ENCODE assay signal across 8 cellular contexts in the genomic region with DNA sequence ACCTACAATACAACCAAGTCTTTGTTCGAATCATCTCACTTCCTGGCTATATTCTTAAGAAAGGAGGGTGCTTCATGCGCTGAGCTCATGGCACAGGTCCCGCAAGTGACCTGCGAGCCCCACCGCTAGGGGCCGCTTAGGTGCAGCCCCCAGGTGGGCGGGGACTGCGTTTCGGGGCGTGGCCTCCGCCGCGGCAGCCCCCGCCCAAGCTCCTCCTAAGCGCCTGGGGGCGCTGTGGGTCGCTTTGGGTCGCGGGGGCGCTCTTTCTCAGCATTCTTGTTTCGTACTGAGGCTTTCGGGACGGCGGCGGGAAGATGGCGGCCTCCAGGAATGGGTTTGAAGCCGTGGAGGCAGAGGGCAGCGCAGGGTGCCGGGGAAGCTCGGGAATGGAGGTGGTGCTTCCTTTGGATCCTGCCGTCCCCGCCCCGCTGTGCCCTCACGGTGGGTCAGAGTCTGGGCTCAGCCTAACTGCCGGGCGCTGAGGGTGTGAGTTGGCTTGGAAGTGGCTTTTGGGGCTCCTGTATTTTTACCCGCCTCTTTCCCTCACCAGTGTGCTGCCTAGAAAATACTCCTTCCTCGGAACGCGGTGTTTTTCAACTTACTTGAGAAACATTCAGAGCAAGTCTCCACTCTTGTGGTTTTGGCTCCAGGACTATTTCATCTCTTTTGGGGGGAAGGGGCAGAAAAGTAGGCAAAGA. TPM values are rescaled to one million over a fixed set of nuclear protein-coding genes. Genes with fewer than 3 reads are reported as not detected.
DNase-seq lines count a peak whose midpoint lies in the region; ATAC-seq and TF ChIP-seq lines count a peak whose summit lies in the region.

A gene with protein sequence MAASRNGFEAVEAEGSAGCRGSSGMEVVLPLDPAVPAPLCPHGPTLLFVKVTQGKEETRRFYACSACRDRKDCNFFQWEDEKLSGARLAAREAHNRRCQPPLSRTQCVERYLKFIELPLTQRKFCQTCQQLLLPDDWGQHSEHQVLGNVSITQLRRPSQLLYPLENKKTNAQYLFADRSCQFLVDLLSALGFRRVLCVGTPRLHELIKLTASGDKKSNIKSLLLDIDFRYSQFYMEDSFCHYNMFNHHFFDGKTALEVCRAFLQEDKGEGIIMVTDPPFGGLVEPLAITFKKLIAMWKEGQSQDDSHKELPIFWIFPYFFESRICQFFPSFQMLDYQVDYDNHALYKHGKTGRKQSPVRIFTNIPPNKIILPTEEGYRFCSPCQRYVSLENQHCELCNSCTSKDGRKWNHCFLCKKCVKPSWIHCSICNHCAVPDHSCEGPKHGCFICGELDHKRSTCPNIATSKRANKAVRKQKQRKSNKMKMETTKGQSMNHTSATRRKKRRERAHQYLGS (plus strand): TSS at position 279 of the 698 bp plus-strand sequence. CDS start 36 bp downstream, at position 315.

- peak within 1 kb of the TSS; percentile 93 for H3K4me3 ChIP-seq in kidney epithelial cell (ENCODE audit: low read depth, low read length)

- peak; percentile 81 for ATAC-seq in GM19035 (IDR thresholded peaks at IDR 0.05; ENCODE audit: unreplicated experiment)
- peak; percentile 92 for ATAC-seq in HG03354 (IDR thresholded peaks at IDR 0.05; ENCODE audit: poor library complexity, severe bottlenecking, unreplicated experiment)

- TF ChIP-seq CTCF in kidney epithelial cell (IDR thresholded peaks at IDR 0.05; ENCODE audit: insufficient read depth, low read length, poor library complexity, severe bottlenecking) = peak; percentile 99

- H3K36me3 ChIP-seq in kidney epithelial cell (ENCODE audit: control insufficient read depth, insufficient read depth, low read length) = no peaks in the 10 kb centered on the region

- H3K27me3 ChIP-seq in kidney epithelial cell (ENCODE audit: control insufficient read depth, insufficient read depth, low read length) = no peaks in the 10 kb centered on the region

- peak; percentile 89 for DNase-seq in Ammon's horn (ENCODE audit: low spot score)
- peak; percentile 44 to 91 for DNase-seq in NCI-H446 (lab: John Stamatoyannopoulos, UW)
- peak; percentile 81 for DNase-seq in activated CD4-positive, CD25-positive, alpha-beta regulatory T cell treated with anti-CD3 and anti-CD28 coated beads, Interleukin-2, amount 50 U/mL, for 16 hours (ENCODE audit: low read depth, low spot score)
- peak; percentile 86 for DNase-seq in cerebellum (ENCODE audit: low spot score)
- no peak for DNase-seq in kidney epithelial cell (ENCODE audit: low read depth)
- peak; percentile 75 to 80 for DNase-seq in stimulated activated CD4-positive, alpha-beta T cell treated with anti-CD3 and anti-CD28 coated beads, Interleukin-1b, Interleukin-23, amount 100 ng/mL, for 1 hour (ENCODE audit: low read depth in 2 of 2)

RNA-seq across cellular contexts. Expression of the gene that starts here (rescaled TPM):
- 20.6 TPM for total RNA-seq in cerebellum
- total RNA-seq in kidney epithelial cell = 7.0 and 9.7 TPM in 2 replicates
